In the genomic region with DNA sequence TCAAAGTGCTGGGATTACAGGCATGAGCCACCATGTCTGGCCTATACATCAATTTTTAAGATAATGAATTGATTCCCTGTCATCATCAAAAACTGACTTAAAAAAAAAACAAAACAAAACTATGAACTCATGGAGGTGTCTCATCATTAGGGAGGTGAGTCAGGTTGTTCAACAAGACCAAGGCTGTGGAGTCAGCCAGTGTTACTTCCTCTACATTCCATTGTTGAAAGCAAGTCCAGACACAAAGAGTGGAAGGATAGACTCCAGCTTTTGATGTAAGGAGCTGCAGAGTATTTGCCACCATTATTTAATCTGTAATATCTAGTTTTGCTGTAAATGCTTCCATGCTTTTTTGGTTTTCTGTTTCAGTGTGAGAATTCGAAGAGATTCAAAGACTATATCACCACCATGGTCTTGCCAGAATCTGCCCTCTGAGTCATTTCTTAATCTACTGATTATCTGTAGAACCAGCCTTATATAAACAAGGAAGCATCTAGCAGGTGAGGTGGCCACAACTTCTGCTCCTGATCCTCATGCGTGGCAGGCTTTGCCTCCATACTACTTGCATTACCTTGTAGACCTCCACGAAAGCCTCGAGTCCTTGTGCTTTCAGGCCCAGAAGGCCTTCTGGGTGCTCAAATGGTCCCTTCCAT, we compare ENCODE assay signal across 18 cellular contexts.
A peak's percentile ranks its signal among the peaks of the same experiment; 100 is the strongest.
DNase-seq lines count a peak whose midpoint lies in the region; TF ChIP-seq lines count a peak whose summit lies in the region.
"Had no signal": no experiment of that assay in that cellular context is flagged by ENCODE, and none has a peak within 500 bp of the region (broad histone marks: within the 10 kb centered on the region; RNA-seq: fewer than 3 reads in every experiment).

No MANE protein-coding gene starts in this region.

- H3K27ac ChIP-seq in C4-2B (peak overlapping the region; percentile 44), brain microvascular endothelial cell (no peak overlapping the region), mesodermal cell (ENCODE audit: low read depth, low read length, severe bottlenecking) (peak overlapping the region; percentile 13)
- H3K27ac ChIP-seq in CD4-positive, alpha-beta memory T cell (ENCODE audit: low read depth, low read length) = no peak overlapping the region
- H3K27ac ChIP-seq: KMS-11, parathyroid adenoma had no signal

- peaks cover 0 to 8% (median 6%) of the 10 kb centered on the region in 4 donors for H3K4me1 Mint-ChIP-seq in CD4-positive, alpha-beta memory T cell

- no peaks in the 10 kb centered on the region for H3K36me3 Mint-ChIP-seq in CD4-positive, alpha-beta memory T cell
- H3K36me3 Mint-ChIP-seq: stimulated activated naive B cell treated with anti-CD40 and anti-IgM and Interleukin-4, amounts not matched to agents 10 μg/mL and 1 μg/mL and 100 μg/mL, for 72 hours had no signal

- peaks cover 7% of the 10 kb centered on the region for H3K4me1 ChIP-seq in mesodermal cell (ENCODE audit: control insufficient read depth, insufficient read depth, low read length, poor library complexity, severe bottlenecking)
- H3K4me1 ChIP-seq in CD4-positive, alpha-beta memory T cell (ENCODE audit: insufficient read depth, low read length) = no peaks in the 10 kb centered on the region
- H3K4me1 ChIP-seq: BE2C, parathyroid adenoma had no signal

- in situ Hi-C loops in brain microvascular endothelial cell (cut with HindIII; ENCODE audit: low pct_ligation_motif_present, low sequenced_read_pairs) = loop anchor here (25.0 kb wide), 1 partner anchor 217 kb away; no protein-coding TSS in a partner anchor

- CTCF ChIA-PET in CD4-positive, alpha-beta memory T cell (lab: Charles Lee; ENCODE audit: partially characterized antibody) = no interaction called here

- H3K4me3 Mint-ChIP-seq in CD4-positive, alpha-beta memory T cell = no peak overlapping the region
- H3K4me3 Mint-ChIP-seq: stimulated activated naive B cell treated with anti-CD40 and anti-IgM and Interleukin-4, amounts not matched to agents 10 μg/mL and 1 μg/mL and 100 μg/mL, for 72 hours; T-helper 17 cell had no signal

- H3K9me3 Mint-ChIP-seq in CD4-positive, alpha-beta memory T cell = peaks cover 0 to 8% (median under 1%) of the 10 kb centered on the region in 8 donors
- H3K9me3 Mint-ChIP-seq: activated T-helper 2 cell treated with anti-CD3 and anti-CD28 coated beads, Interferon-gamma antibody, Interleukin-2, Interleukin-4, amounts not matched to agents 10 μg/mL and 5 μg/mL and 100 μg/mL, durations not matched to agents 14 hours and 24 hours and 36 hours had no signal

- peak; percentile 19 for DNase-seq in LNCaP clone FGC (ENCODE audit: low read depth)
- DNase-seq in brain microvascular endothelial cell = peak; percentile 77
- no peak for DNase-seq in CD4-positive, alpha-beta memory T cell
- no peak for DNase-seq in NCI-H1092 (lab: John Stamatoyannopoulos, UW)
- no peak for DNase-seq in SIG-M5 (lab: John Stamatoyannopoulos, UW)
- no peak for DNase-seq in 8988T
- DNase-seq: activated CD4-positive, alpha-beta T cell treated with anti-CD3 and anti-CD28 coated beads, Interleukin-2, amount 50 U/mL, for 1 hour; BE2C; midbrain; NCI-H2107; stimulated activated CD4-positive, alpha-beta T cell treated with anti-CD3 and anti-CD28 coated beads, Interleukin-2, amount 100 ng/mL, for 48 hours; stimulated activated naive B cell treated with anti-CD40 and anti-IgM and Interleukin-4, amounts not matched to agents 10 μg/mL and 1 μg/mL and 100 μg/mL, for 72 hours; T-helper 17 cell had no signal

- intact Hi-C loops in CD4-positive, alpha-beta memory T cell (cut with micrococcal nuclease) = no loop called here

- no peaks in the 10 kb centered on the region for H3K27me3 ChIP-seq in brain microvascular endothelial cell (replicated peaks)
- no peaks in the 10 kb centered on the region for H3K27me3 ChIP-seq in CD4-positive, alpha-beta memory T cell (ENCODE audit: insufficient read depth, low read length)
- H3K27me3 ChIP-seq: BE2C had no signal

- H3K4me3 ChIP-seq in LNCaP clone FGC (ENCODE audit: low read depth, low read length) = no peak overlapping the region
- no peak overlapping the region for H3K4me3 ChIP-seq in brain microvascular endothelial cell (ENCODE audit: low read depth, low read length)
- H3K4me3 ChIP-seq in mesodermal cell (ENCODE audit: extremely low read depth, insufficient read depth, low read length, poor library complexity, severe bottlenecking) = no peak overlapping the region
- H3K4me3 ChIP-seq in CD4-positive, alpha-beta memory T cell (ENCODE audit: low read length in 2 of 2) = no peak overlapping the region

- 98 to 100% methylated on average over 4 of the region's 4 CpGs for WGBS in mesodermal cell (ENCODE audit: insufficient coverage in 2 of 2), 2 experiments

- peaks cover 0 to 3% of the 10 kb centered on the region in 2 donors for H3K27me3 Mint-ChIP-seq in CD4-positive, alpha-beta memory T cell
- H3K27me3 Mint-ChIP-seq: T-helper 17 cell had no signal

- no peak for TF ChIP-seq CTCF in C4-2B (conservative IDR thresholded peaks at IDR 0.05)
- no peak for TF ChIP-seq CTCF in LNCaP clone FGC (IDR thresholded peaks at IDR 0.05; ENCODE audit: control insufficient read depth, extremely low read depth, insufficient read depth)
- no peak for TF ChIP-seq CTCF in brain microvascular endothelial cell (IDR thresholded peaks at IDR 0.05; ENCODE audit: low read depth, low read length, missing control alignments)

- H3K9me3 ChIP-seq in mesodermal cell (ENCODE audit: control insufficient read depth, low read length) = peaks cover 2% of the 10 kb centered on the region
- no peaks in the 10 kb centered on the region for H3K9me3 ChIP-seq in CD4-positive, alpha-beta memory T cell (ENCODE audit: control insufficient read depth in 1 of 2, low read length in 2 of 2)
- H3K9me3 ChIP-seq: BE2C had no signal

- POLR2A ChIA-PET in CD4-positive, alpha-beta memory T cell (lab: Charles Lee; ENCODE audit: partially characterized antibody) = no interaction called here

- H3K27ac Mint-ChIP-seq in CD4-positive, alpha-beta memory T cell = no peak overlapping the region
- H3K27ac Mint-ChIP-seq: activated T-helper 2 cell treated with anti-CD3 and anti-CD28 coated beads, Interferon-gamma antibody, Interleukin-2, Interleukin-4, amounts not matched to agents 10 μg/mL and 5 μg/mL and 100 μg/mL, durations not matched to agents 14 hours and 24 hours and 36 hours; stimulated activated naive B cell treated with anti-CD40 and anti-IgM and Interleukin-4, amounts not matched to agents 10 μg/mL and 1 μg/mL and 100 μg/mL, for 72 hours; T-helper 17 cell had no signal

- H3K36me3 ChIP-seq in brain microvascular endothelial cell (replicated peaks) (no peaks in the 10 kb centered on the region), mesodermal cell (ENCODE audit: control insufficient read depth, insufficient read depth, low read length) (no peaks in the 10 kb centered on the region)
- H3K36me3 ChIP-seq in CD4-positive, alpha-beta memory T cell (ENCODE audit: insufficient read depth, low read length) = no peaks in the 10 kb centered on the region
- H3K36me3 ChIP-seq: BE2C had no signal

Comparison
In these comparisons a context has a peak if more than half of its experiments do, and no peak if none do; other contexts are left out.
1. H3K27ac ChIP-seq: peak in C4-2B (single experiment) and mesodermal cell (single experiment); none in brain microvascular endothelial cell (single experiment) and CD4-positive, alpha-beta memory T cell (single experiment).
2. DNase-seq: peak in LNCaP clone FGC (single experiment) and brain microvascular endothelial cell (single experiment); none in CD4-positive, alpha-beta memory T cell (0 of 5), NCI-H1092 (single experiment), SIG-M5 (single experiment) and 8988T (single experiment).